ENCODE assay signal across 24 cellular contexts in genomic region chr22:39231197-39231950, GRCh38.
"Had no signal": no experiment of that assay in that cellular context is flagged by ENCODE, and none has a peak within 500 bp of the region (broad histone marks: within the 10 kb centered on the region; RNA-seq: fewer than 3 reads in every experiment).

No MANE protein-coding gene starts in this region.

- H3K36me3 ChIP-seq: ascending aorta, brain microvascular endothelial cell, ovary, prostate gland, transverse colon had no signal

- H3K4me3 ChIP-seq: adrenal gland, ascending aorta, hepatocyte, lung, ovary, prostate gland, transverse colon, vagina had no signal

- H2AFZ ChIP-seq: hepatocyte had no signal

- H3K9me3 Mint-ChIP-seq: dendritic cell treated with granulocyte-macrophage colony-stimulating factor and Interleukin-4, amounts not matched to agents 40 ng/mL and 50 ng/mL, for 4 days; natural killer cell; stimulated activated naive CD8-positive, alpha-beta T cell treated with anti-CD3 and anti-CD28 coated beads, Interleukin-15, amount 100 ng/mL, for 72 hours had no signal

- H3K79me2 ChIP-seq: hepatocyte had no signal

- H3K27ac Mint-ChIP-seq: activated CD8-positive, alpha-beta T cell treated with anti-CD3 and anti-CD28 coated beads, Interleukin-2, amount 10 ng/mL, durations not matched to agents 7 days and 5 days; activated naive CD8-positive, alpha-beta T cell; stimulated activated naive CD8-positive, alpha-beta T cell treated with anti-CD3 and anti-CD28 coated beads, Interleukin-15, amount 100 ng/mL, for 72 hours had no signal

- H3K4me2 ChIP-seq: hepatocyte had no signal

- ATAC-seq: activated CD8-positive, alpha-beta T cell treated with anti-CD3 and anti-CD28 coated beads, Interleukin-2, amount 10 ng/mL, durations not matched to agents 7 days and 5 days; stimulated activated naive CD8-positive, alpha-beta T cell treated with anti-CD3 and anti-CD28 coated beads, Interleukin-15, amount 100 ng/mL, for 72 hours had no signal

- H3K4me3 Mint-ChIP-seq: activated CD8-positive, alpha-beta T cell treated with anti-CD3 and anti-CD28 coated beads, Interleukin-2, amount 10 ng/mL, durations not matched to agents 7 days and 5 days; activated naive CD8-positive, alpha-beta T cell; dendritic cell treated with granulocyte-macrophage colony-stimulating factor and Interleukin-4, amounts not matched to agents 40 ng/mL and 50 ng/mL, for 4 days; natural killer cell; stimulated activated naive CD8-positive, alpha-beta T cell treated with anti-CD3 and anti-CD28 coated beads, Interleukin-15, amount 100 ng/mL, for 72 hours had no signal

- H3K27me3 ChIP-seq: adrenal gland, ascending aorta, brain microvascular endothelial cell, hepatocyte, ovary, vagina had no signal

- H3K9me3 ChIP-seq: adrenal gland, ascending aorta, ovary, prostate gland, transverse colon, vagina had no signal

- DNase-seq: activated CD4-positive, alpha-beta T cell treated with anti-CD3 and anti-CD28 coated beads for 1 hour; activated CD4-positive, alpha-beta T cell treated with anti-CD3 and anti-CD28 coated beads, Interleukin-2, amount 50 U/mL, for 1 hour; activated CD8-positive, alpha-beta T cell treated with anti-CD3 and anti-CD28 coated beads, Interleukin-2, amount 10 ng/mL, durations not matched to agents 7 days and 5 days; activated gamma-delta T cell treated with Interleukin-2 at 50 U/mL for 16 hours; adrenal gland; brain microvascular endothelial cell; caudate nucleus; effector CD4-positive, alpha-beta T cell; erythroblast; foreskin fibroblast; midbrain; natural killer cell; ovary; stimulated activated CD4-positive, alpha-beta T cell treated with anti-CD3 and anti-CD28 coated beads, Interleukin-12 subunit alpha, Interleukin-12 subunit beta, amount 100 ng/mL, for 4 hours; stimulated activated naive CD8-positive, alpha-beta T cell treated with anti-CD3 and anti-CD28 coated beads, Interleukin-15, amount 100 ng/mL, for 72 hours; T-helper 9 cell; transverse colon had no signal

- H3K27ac ChIP-seq: ascending aorta, brain microvascular endothelial cell, hepatocyte, ovary, prostate gland, vagina had no signal

- H3K36me3 Mint-ChIP-seq: activated naive CD8-positive, alpha-beta T cell; natural killer cell had no signal
